ENCODE assay signal across 2 cellular contexts in the genomic region with DNA sequence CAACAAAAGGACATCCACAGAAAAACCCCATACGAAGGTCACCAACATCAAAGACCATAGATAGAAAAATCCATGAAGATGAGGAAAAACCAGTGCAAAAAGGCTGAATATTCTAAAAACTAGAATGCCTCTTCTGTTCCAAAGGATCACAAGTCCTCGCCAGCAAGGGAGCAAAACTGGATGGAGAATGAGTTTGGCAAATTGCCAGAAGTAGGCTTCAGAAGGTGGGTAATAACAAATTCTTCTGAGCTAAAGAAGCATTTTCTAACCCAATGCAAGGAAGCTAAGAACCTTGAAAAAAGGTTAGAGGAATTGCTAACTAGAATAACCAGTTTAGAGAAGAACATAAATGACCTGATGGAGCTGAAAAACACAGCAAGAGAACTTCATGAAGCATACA.
DNase-seq lines count a peak whose midpoint lies in the region; ATAC-seq, FAIRE-seq and TF ChIP-seq lines count a peak whose summit lies in the region.
"Not testable (repeated sequence)": the region's sequence is repeated elsewhere in the genome, so short reads cannot be mapped to it uniquely, and the experiment has no call there.

No MANE protein-coding gene starts in this region.

- not testable (repeated sequence) for H3K79me2 ChIP-seq in K562 (ENCODE audit: control insufficient read depth, insufficient read depth, low read length); HepG2 (ENCODE audit: insufficient read depth, low read length)

- not testable (repeated sequence) for DNase-seq in K562 (ENCODE audit: extremely low read depth in 1 of 4, low spot score in 3 of 4); HepG2 (ENCODE audit: low spot score)

- not testable (repeated sequence) for H3K9me1 ChIP-seq in K562 (ENCODE audit: control insufficient read depth, insufficient read depth, low read length)

- POLR2A ChIA-PET in K562 (lab: Yijun Ruan, JAX); HepG2 (lab: Yijun Ruan, JAX): not testable (repeated sequence)

- ATAC-seq in K562, HepG2: not testable (repeated sequence)

- H3K4me1 ChIP-seq in K562 (replicated peaks in 1 of 2; ENCODE audit: control insufficient read depth in 2 of 2, insufficient read depth in 2 of 2, low read length in 2 of 2); HepG2 (ENCODE audit: insufficient read depth, low read length): not testable (repeated sequence)

- H3K9ac ChIP-seq in K562 (ENCODE audit: insufficient read depth in 1 of 2, low read depth in 2 of 2, low read length in 2 of 2); HepG2 (ENCODE audit: insufficient read depth, low read depth, low read length): not testable (repeated sequence)

- intact Hi-C loops in K562 (cut with micrococcal nuclease); HepG2 (cut with micrococcal nuclease; ENCODE audit: unreplicated experiment): not testable (repeated sequence)

- not testable (repeated sequence) for H3K9me3 ChIP-seq in K562 (replicated peaks; ENCODE audit: control insufficient read depth, insufficient read depth, low read depth, low read length)
- peaks cover 98% of the 10 kb centered on the region for H3K9me3 ChIP-seq in HepG2 (ENCODE audit: low read length)

- CTCF ChIA-PET in K562 (lab: Yijun Ruan, JAX; ENCODE audit: low intra/inter-chr PET ratio); HepG2 (lab: Yijun Ruan, JAX; ENCODE audit: low intra/inter-chr PET ratio, low total read pairs): not testable (repeated sequence)

- TF ChIP-seq RAD21 in K562 (CRISPR knock-in tag; conservative IDR thresholded peaks at IDR 0.05 in 1 of 2, IDR thresholded peaks at IDR 0.05 in 1 of 2); HepG2 (CRISPR knock-in tag; IDR thresholded peaks at IDR 0.05): not testable (repeated sequence)

- not testable (repeated sequence) for TF ChIP-seq EP300 in K562 (IDR thresholded peaks at IDR 0.05; ENCODE audit: low read length); HepG2 (IDR thresholded peaks at IDR 0.05; ENCODE audit: low read depth in 2 of 2, low read length in 2 of 2); HepG2 (CRISPR knock-in tag; IDR thresholded peaks at IDR 0.05; ENCODE audit: borderline replicate concordance)

- FAIRE-seq in K562 (lab: Jason Lieb, UNC); HepG2 (lab: Jason Lieb, UNC): not testable (repeated sequence)

- not testable (repeated sequence) for H3K27ac ChIP-seq in K562 (ENCODE audit: extremely low read depth, low read depth, low read length); HepG2 (ENCODE audit: extremely low read length, insufficient read depth, low read length)

- TF ChIP-seq CTCF in K562 (IDR thresholded peaks at IDR 0.05 in 2 of 3, conservative IDR thresholded peaks at IDR 0.05 in 1 of 3; ENCODE audit: insufficient read depth in 2 of 3, low read depth in 1 of 3, low read length in 3 of 3); HepG2 (CRISPR knock-in tag; IDR thresholded peaks at IDR 0.05): not testable (repeated sequence)

- H2AFZ ChIP-seq in K562 (ENCODE audit: low read depth, low read length); HepG2 (ENCODE audit: low read length): not testable (repeated sequence)

- not testable (repeated sequence) for H3K4me3 ChIP-seq in K562; HepG2 (replicated peaks in 1 of 3; ENCODE audit: insufficient read depth in 1 of 3, low read depth in 2 of 3, low read length in 3 of 3)

- H4K20me1 ChIP-seq in K562 (replicated peaks; ENCODE audit: control insufficient read depth, insufficient read depth, low read length); HepG2 (ENCODE audit: insufficient read depth, low read length): not testable (repeated sequence)

- not testable (repeated sequence) for H3K36me3 ChIP-seq in K562 (ENCODE audit: control insufficient read depth, insufficient read depth, low read length); HepG2 (replicated peaks in 1 of 2; ENCODE audit: control insufficient read depth in 1 of 2, insufficient read depth in 2 of 2, low read length in 2 of 2)

- in situ Hi-C loops in K562 (cut with MboI); HepG2 (cut with HindIII; ENCODE audit: extremely low pct_ligation_motif_present, low pct_unique_long_range_greater_than_20kb): not testable (repeated sequence)

- H3K27me3 ChIP-seq in K562 (ENCODE audit: control insufficient read depth in 2 of 2, insufficient read depth in 2 of 2, low read length in 2 of 2); HepG2 (ENCODE audit: control insufficient read depth in 1 of 2, insufficient read depth in 2 of 2, low read length in 2 of 2): not testable (repeated sequence)

- not testable (repeated sequence) for TF ChIP-seq POLR2A in K562 (conservative IDR thresholded peaks at IDR 0.05); HepG2 (IDR thresholded peaks at IDR 0.05; ENCODE audit: insufficient read depth in 1 of 2, low read depth in 2 of 2, low read length in 2 of 2)

- WGBS in K562 (ENCODE audit: insufficient coverage, low coverage, missing lambda C conversion rate): 0% methylated on average over 2 of the region's 2 CpGs
- 5% methylated on average over 2 of the region's 2 CpGs for WGBS in HepG2 (ENCODE audit: low lambda C conversion rate)

- H3K4me2 ChIP-seq in K562 (ENCODE audit: insufficient read depth, low read length); HepG2 (ENCODE audit: low read depth, low read length): not testable (repeated sequence)

- not testable (repeated sequence) for BruUV-seq in K562 (replicated peaks; lab: Mats Ljungman, UMichigan); HepG2 (replicated peaks; lab: Mats Ljungman, UMichigan)

TF ChIP-seq in K562, 482 proteins besides CTCF, POLR2A, EP300 and RAD21:
- TF ChIP-seq NFIX (CRISPR knock-in tag; IDR thresholded peaks at IDR 0.05; ENCODE audit: low read depth) (peak; percentile 87), NFIC (IDR thresholded peaks at IDR 0.05) (peak; percentile 71)

TF ChIP-seq in HepG2, 621 proteins besides CTCF, POLR2A, EP300 and RAD21:
- peak; percentile 90 for TF ChIP-seq LCORL (IDR thresholded peaks at IDR 0.05)
- not testable (repeated sequence) for TF ChIP-seq LCORL (CRISPR knock-in tag; IDR thresholded peaks at IDR 0.05)
